ENCODE assay signal across 11 cellular contexts in the genomic region with DNA sequence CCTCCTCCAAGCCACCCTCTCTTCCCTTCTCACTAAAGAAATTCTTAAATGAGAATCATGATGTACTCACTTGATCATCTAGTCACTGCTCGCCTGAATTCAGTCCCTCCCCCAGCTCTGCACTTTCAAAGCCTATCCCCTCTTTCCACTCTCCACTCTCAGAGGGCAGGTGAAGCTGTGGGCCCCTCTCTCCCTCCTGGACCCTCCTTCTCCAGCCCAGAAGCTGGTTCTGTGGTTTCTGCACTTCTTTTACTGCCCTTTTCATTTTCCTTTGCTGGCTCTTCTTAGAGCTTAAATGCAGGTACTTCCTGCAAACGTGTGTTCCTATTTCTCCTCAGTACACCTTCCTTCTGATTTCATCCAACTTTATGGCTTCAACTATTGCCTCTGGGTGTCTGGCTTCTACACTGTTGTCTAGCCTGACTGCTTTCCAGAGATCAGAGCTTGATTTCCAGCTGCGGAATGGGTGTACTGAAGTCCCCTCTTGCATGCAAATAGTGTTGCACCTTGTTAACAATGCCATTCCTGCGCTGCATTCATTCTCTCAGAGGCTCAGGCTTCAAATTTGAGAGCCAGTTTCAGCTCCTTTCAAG. TPM values are rescaled to one million over a fixed set of nuclear protein-coding genes. Genes with fewer than 3 reads are reported as not detected.
DNase-seq lines count a peak whose midpoint lies in the region; ATAC-seq and TF ChIP-seq lines count a peak whose summit lies in the region.
"Had no signal": no experiment of that assay in that cellular context is flagged by ENCODE, and none has a peak within 500 bp of the region (broad histone marks: within the 10 kb centered on the region; RNA-seq: fewer than 3 reads in every experiment).

No MANE protein-coding gene starts in this region.

- no peak overlapping the region for H3K4me3 Mint-ChIP-seq in T-helper 2 cell treated with Interferon-gamma antibody and Interleukin-4, amounts not matched to agents 5 μg/mL and 100 μg/mL, for 36 hours
- no peak overlapping the region for H3K4me3 Mint-ChIP-seq in activated CD4-positive, alpha-beta T cell treated with anti-CD3 and anti-CD28 coated beads for 36 hours

- peak overlapping the region; percentile 60 for H3K27ac ChIP-seq in RWPE2 (ENCODE audit: poor library complexity, severe bottlenecking)
- H3K27ac ChIP-seq: WERI-Rb-1 had no signal

- TF ChIP-seq POLR2A in lower leg skin (IDR thresholded peaks at IDR 0.05) = no peak

- H3K4me3 ChIP-seq in RWPE2 (ENCODE audit: severe bottlenecking) (no peak overlapping the region), iPS-18c (ENCODE audit: insufficient read depth, low read depth, low read length) (0 out of 2 replicates have a peak overlapping the region, but pooled peaks have one; percentile 24), lower leg skin (ENCODE audit: low read depth, poor library complexity, severe bottlenecking) (no peak overlapping the region)

- TF ChIP-seq CTCF in RWPE2 (IDR thresholded peaks at IDR 0.05; ENCODE audit: poor library complexity, severe bottlenecking) = no peak
- TF ChIP-seq CTCF in lower leg skin (IDR thresholded peaks at IDR 0.05) = no peak

- H3K4me1 ChIP-seq in RWPE2 (ENCODE audit: insufficient read depth, poor library complexity, severe bottlenecking) = peaks cover 39% of the 10 kb centered on the region

- no peaks in the 10 kb centered on the region for H3K36me3 ChIP-seq in RWPE2 (ENCODE audit: low read depth)
- H3K36me3 ChIP-seq: WERI-Rb-1 had no signal

- DNase-seq in T-helper 2 cell treated with Interferon-gamma antibody and Interleukin-4, amounts not matched to agents 5 μg/mL and 100 μg/mL, for 36 hours (ENCODE audit: low spot score) = no peak
- DNase-seq in T-helper 2 cell = no peak
- no peak for DNase-seq in RWPE2 (ENCODE audit: low spot score)
- DNase-seq in activated CD4-positive, alpha-beta T cell treated with anti-CD3 and anti-CD28 coated beads for 36 hours = no peak
- no peak for DNase-seq in lower leg skin (ENCODE audit: low spot score in 2 of 2)
- no peak for DNase-seq in stimulated activated CD4-positive, alpha-beta T cell treated with anti-CD3 and anti-CD28 coated beads, Interleukin-2, amount 100 ng/mL, for 24 hours
- no peak for DNase-seq in cortex of kidney (lab: John Stamatoyannopoulos, UW)
- DNase-seq: DND-41; stimulated activated naive CD8-positive, alpha-beta T cell treated with anti-CD3 and anti-CD28 coated beads, Interleukin-15, Interleukin-2, amounts not matched to agents 100 U/mL and 50 U/mL, for 24 hours; WERI-Rb-1 had no signal

- peaks cover 9% of the 10 kb centered on the region for H3K36me3 Mint-ChIP-seq in T-helper 2 cell treated with Interferon-gamma antibody and Interleukin-4, amounts not matched to agents 5 μg/mL and 100 μg/mL, for 36 hours (ENCODE audit: low read depth)
- no peaks in the 10 kb centered on the region for H3K36me3 Mint-ChIP-seq in activated CD4-positive, alpha-beta T cell treated with anti-CD3 and anti-CD28 coated beads for 36 hours (ENCODE audit: low read depth)

- no peaks in the 10 kb centered on the region for H3K27me3 ChIP-seq in RWPE2 (ENCODE audit: insufficient read depth, poor library complexity, severe bottlenecking)

- H3K27ac Mint-ChIP-seq in T-helper 2 cell treated with Interferon-gamma antibody and Interleukin-4, amounts not matched to agents 5 μg/mL and 100 μg/mL, for 36 hours = peak overlapping the region; percentile 69
- no peak overlapping the region for H3K27ac Mint-ChIP-seq in activated CD4-positive, alpha-beta T cell treated with anti-CD3 and anti-CD28 coated beads for 36 hours

- intact Hi-C loops in activated CD4-positive, alpha-beta T cell treated with anti-CD3 and anti-CD28 coated beads for 36 hours (cut with DNase I, micrococcal nuclease) = no loop called here
- intact Hi-C loops in lower leg skin (cut with DNase I; ENCODE audit: low total_unique reads) = no loop called here

- POLR2A ChIA-PET in activated CD4-positive, alpha-beta T cell treated with anti-CD3 and anti-CD28 coated beads for 36 hours (lab: Charles Lee) = no interaction called here

- no peak for ATAC-seq in RWPE2 (ENCODE audit: low read depth)
- ATAC-seq in activated CD4-positive, alpha-beta T cell treated with anti-CD3 and anti-CD28 coated beads for 36 hours = no peak
- ATAC-seq: stimulated activated naive CD8-positive, alpha-beta T cell treated with anti-CD3 and anti-CD28 coated beads, Interleukin-15, Interleukin-2, amounts not matched to agents 100 U/mL and 50 U/mL, for 24 hours had no signal

- H3K4me1 Mint-ChIP-seq in T-helper 2 cell treated with Interferon-gamma antibody and Interleukin-4, amounts not matched to agents 5 μg/mL and 100 μg/mL, for 36 hours (ENCODE audit: low read depth) = peaks cover 35% of the 10 kb centered on the region
- H3K4me1 Mint-ChIP-seq in activated CD4-positive, alpha-beta T cell treated with anti-CD3 and anti-CD28 coated beads for 36 hours = no peaks in the 10 kb centered on the region

- WGBS in lower leg skin, 2 donors = 53 to 56% methylated on average over 4 of the region's 4 CpGs

- no peaks in the 10 kb centered on the region for H3K27me3 Mint-ChIP-seq in T-helper 2 cell treated with Interferon-gamma antibody and Interleukin-4, amounts not matched to agents 5 μg/mL and 100 μg/mL, for 36 hours (ENCODE audit: low read depth)
- peaks cover 18% of the 10 kb centered on the region for H3K27me3 Mint-ChIP-seq in activated CD4-positive, alpha-beta T cell treated with anti-CD3 and anti-CD28 coated beads for 36 hours

- H3K9me3 ChIP-seq in RWPE2 (ENCODE audit: severe bottlenecking) (no peaks in the 10 kb centered on the region), iPS-18c (ENCODE audit: control insufficient read depth, insufficient read depth, low read length) (peaks cover 3% of the 10 kb centered on the region)

- CTCF ChIA-PET in activated CD4-positive, alpha-beta T cell treated with anti-CD3 and anti-CD28 coated beads for 36 hours (lab: Charles Lee) = no interaction called here

- H3K9me3 Mint-ChIP-seq in T-helper 2 cell treated with Interferon-gamma antibody and Interleukin-4, amounts not matched to agents 5 μg/mL and 100 μg/mL, for 36 hours = peaks cover 14% of the 10 kb centered on the region
- peaks cover 11% of the 10 kb centered on the region for H3K9me3 Mint-ChIP-seq in activated CD4-positive, alpha-beta T cell treated with anti-CD3 and anti-CD28 coated beads for 36 hours (ENCODE audit: low read depth)

RNA-seq across cellular contexts. Expression of gene TXNDC2, which starts 15.2 kb away (rescaled TPM):
- total RNA-seq in activated CD4-positive, alpha-beta T cell treated with anti-CD3 and anti-CD28 coated beads for 36 hours = not detected
- under 1 TPM in 1 of 4 donors, not detected in 3; 0.06 TPM for total RNA-seq in lower leg skin

RNA-seq across cellular contexts. Expression of gene VAPA, which starts 43.3 kb away (rescaled TPM):
- 100 to 1,000 TPM; 156 to 220 TPM for total RNA-seq in activated CD4-positive, alpha-beta T cell treated with anti-CD3 and anti-CD28 coated beads for 36 hours
- total RNA-seq in lower leg skin = 100 to 1,000 TPM; 188 to 221 (median 209) TPM
